In genomic region chr10:106728232-106728631, GRCh38 we compare ENCODE assay signal across 28 cellular contexts.
"Had no signal": no experiment of that assay in that cellular context is flagged by ENCODE, and none has a peak within 500 bp of the region (broad histone marks: within the 10 kb centered on the region; RNA-seq: fewer than 3 reads in every experiment).

No MANE protein-coding gene starts in this region.

- H3K4me3 ChIP-seq: colonic mucosa, coronary artery, dorsolateral prefrontal cortex, esophagus muscularis mucosa, esophagus squamous epithelium, gastrocnemius medialis, gastroesophageal sphincter, heart left ventricle had no signal

- H3K9me3 ChIP-seq: colonic mucosa, esophagus muscularis mucosa, esophagus squamous epithelium, gastrocnemius medialis, gastroesophageal sphincter, heart left ventricle had no signal

- H3K4me1 ChIP-seq: colonic mucosa, esophagus muscularis mucosa, esophagus squamous epithelium, foreskin keratinocyte, gastrocnemius medialis, gastroesophageal sphincter, heart left ventricle had no signal

- H3K36me3 ChIP-seq: colonic mucosa, esophagus muscularis mucosa, esophagus squamous epithelium, gastrocnemius medialis, gastroesophageal sphincter, heart left ventricle had no signal

- ATAC-seq: effector memory CD8-positive, alpha-beta T cell; esophagus mucosa; foreskin keratinocyte; gastrocnemius medialis; gastroesophageal sphincter; heart left ventricle had no signal

- FAIRE-seq: colon, endometrium, endothelial cell of umbilical vein, frontal cortex had no signal

- H3K9me3 Mint-ChIP-seq: dendritic cell treated with granulocyte-macrophage colony-stimulating factor and Interleukin-4, amounts not matched to agents 40 ng/mL and 50 ng/mL, for 4 days; endodermal cell had no signal

- H3K27me3 ChIP-seq: colonic mucosa, dorsolateral prefrontal cortex, esophagus muscularis mucosa, esophagus squamous epithelium, foreskin keratinocyte, gastrocnemius medialis, gastroesophageal sphincter, heart left ventricle had no signal

- H3K27ac ChIP-seq: colonic mucosa, coronary artery, dorsolateral prefrontal cortex, epithelial cell of prostate, esophagus muscularis mucosa, esophagus squamous epithelium, foreskin keratinocyte, gastrocnemius medialis, gastroesophageal sphincter, heart left ventricle had no signal

- H3K27ac Mint-ChIP-seq: dendritic cell treated with granulocyte-macrophage colony-stimulating factor and Interleukin-4, amounts not matched to agents 40 ng/mL and 50 ng/mL, for 4 days; effector memory CD8-positive, alpha-beta T cell; endodermal cell had no signal

- DNase-seq: colonic mucosa; cortex of kidney; dermis blood vessel endothelial cell; dorsolateral prefrontal cortex; effector CD4-positive, alpha-beta T cell; effector CD8-positive, alpha-beta T cell; effector memory CD4-positive, alpha-beta T cell; effector memory CD8-positive, alpha-beta T cell; endodermal cell; erythroblast; esophagus squamous epithelium; foreskin fibroblast; foreskin keratinocyte; foreskin melanocyte; gastrocnemius medialis; glutamatergic neuron; head of caudate nucleus; heart left ventricle had no signal

- H3K4me3 Mint-ChIP-seq: dendritic cell treated with granulocyte-macrophage colony-stimulating factor and Interleukin-4, amounts not matched to agents 40 ng/mL and 50 ng/mL, for 4 days; effector memory CD8-positive, alpha-beta T cell; endodermal cell had no signal
